In genomic region chr4:56655627-56656345, GRCh38 we compare ENCODE assay signal across 8 cellular contexts. TPM values are rescaled to one million over a fixed set of nuclear protein-coding genes. Genes with fewer than 3 reads are reported as not detected.
DNase-seq lines count a peak whose midpoint lies in the region; ATAC-seq and TF ChIP-seq lines count a peak whose summit lies in the region.

No MANE protein-coding gene starts in this region.

- H3K4me1 ChIP-seq in CD8-positive, alpha-beta T cell (ENCODE audit: insufficient read depth, low read length) = peaks cover 23% of the 10 kb centered on the region
- peaks cover 9% of the 10 kb centered on the region for H3K4me1 ChIP-seq in MM.1S (ENCODE audit: low read length)

- peak overlapping the region; percentile 82 for H3K27ac Mint-ChIP-seq in CD8-positive, alpha-beta T cell

- peaks cover 50% of the 10 kb centered on the region for H3K4me1 Mint-ChIP-seq in CD8-positive, alpha-beta T cell (ENCODE audit: low read depth)

- peak in 4 of 7 experiments; percentile 15 to 70 (median 21) for DNase-seq in CD8-positive, alpha-beta T cell
- no peak for DNase-seq in MM.1S
- DNase-seq in astrocyte of the spinal cord (ENCODE audit: low read depth, low spot score) = no peak
- peak; percentile 35 for DNase-seq in iPS-NIHi7 (ENCODE audit: extremely low spot score)
- DNase-seq in stimulated activated CD4-positive, alpha-beta T cell treated with anti-CD3 and anti-CD28 coated beads, Interleukin-12 subunit alpha, Interleukin-12 subunit beta, amount 100 ng/mL, for 4 hours = peak; percentile 14
- DNase-seq in ACHN = no peak
- DNase-seq in NCI-H187 (lab: John Stamatoyannopoulos, UW) = no peak

- in situ Hi-C loops in astrocyte of the spinal cord (cut with HindIII; ENCODE audit: low sequenced_read_pairs) (no loop called here), ACHN (cut with HindIII; ENCODE audit: low pct_ligation_motif_present, low pct_unique_long_range_greater_than_20kb, low sequenced_read_pairs) (no loop called here)

- CTCF ChIA-PET in CD8-positive, alpha-beta T cell (lab: Charles Lee) = interaction anchor here (0.6 to 1.6 kb wide), 3 partner anchors 58 to 181 kb away, joined by 3 to 7 read pairs (median 6); no protein-coding TSS in a partner anchor

- no peaks in the 10 kb centered on the region for H4K20me1 ChIP-seq in MM.1S (ENCODE audit: insufficient read depth, low read length)

- peak overlapping the region; percentile 86; the same call in 1 of the 2 replicates for H3K4me2 ChIP-seq in MM.1S (ENCODE audit: low read depth, low read length)

- no peaks in the 10 kb centered on the region for H3K36me3 ChIP-seq in CD8-positive, alpha-beta T cell (ENCODE audit: insufficient read depth, low read length)
- no peaks in the 10 kb centered on the region for H3K36me3 ChIP-seq in MM.1S (replicated peaks; ENCODE audit: insufficient read depth, low read length)

- peak overlapping the region; percentile 34; the same call in 1 of the 2 replicates for H3K9ac ChIP-seq in MM.1S (ENCODE audit: low read length)

- peaks cover 2% of the 10 kb centered on the region for H3K36me3 Mint-ChIP-seq in CD8-positive, alpha-beta T cell

- H3K4me3 Mint-ChIP-seq in CD8-positive, alpha-beta T cell = peak overlapping the region; percentile 90

- no peaks in the 10 kb centered on the region for H3K9me2 ChIP-seq in MM.1S (replicated peaks; ENCODE audit: insufficient read depth, low read length)

- H3F3A ChIP-seq in MM.1S (ENCODE audit: insufficient read depth, low read length) = no peaks in the 10 kb centered on the region

- H3K4me3 ChIP-seq in CD8-positive, alpha-beta T cell (ENCODE audit: low read depth, low read length) = peak overlapping the region; percentile 61
- H3K4me3 ChIP-seq in MM.1S (ENCODE audit: low read length) (peak overlapping the region; percentile 63), astrocyte of the spinal cord (ENCODE audit: low read depth, low read length) (peak overlapping the region; percentile 54)

- no peaks in the 10 kb centered on the region for H3K27me3 ChIP-seq in CD8-positive, alpha-beta T cell (ENCODE audit: insufficient read depth, low read length)
- peaks cover 7% of the 10 kb centered on the region; the same call in 1 of the 2 replicates for H3K27me3 ChIP-seq in MM.1S (replicated peaks; ENCODE audit: insufficient read depth, low read length)

- H3K79me2 ChIP-seq in MM.1S (ENCODE audit: low read length) = no peaks in the 10 kb centered on the region

- intact Hi-C loops in CD8-positive, alpha-beta T cell (cut with DNase I, micrococcal nuclease) = loop anchor here (2.0 to 10.0 kb wide), 4 partner anchors 79 to 231 kb away; partner anchors contain the start of genes PAICS (in 1 of the 2) and PPAT (in 1 of the 2)

- TF ChIP-seq CTCF in CD8-positive, alpha-beta T cell (IDR thresholded peaks at IDR 0.05) = no peak
- TF ChIP-seq CTCF in MM.1S (IDR thresholded peaks at IDR 0.05; ENCODE audit: low read length) (no peak), astrocyte of the spinal cord (IDR thresholded peaks at IDR 0.05; ENCODE audit: low read depth, low read length) (no peak)

- no peaks in the 10 kb centered on the region for H3K9me3 ChIP-seq in CD8-positive, alpha-beta T cell (ENCODE audit: low read length)
- no peaks in the 10 kb centered on the region for H3K9me3 ChIP-seq in MM.1S (replicated peaks; ENCODE audit: insufficient read depth, low read length)

- H3K9me3 Mint-ChIP-seq in CD8-positive, alpha-beta T cell = no peaks in the 10 kb centered on the region

- H3K27ac ChIP-seq in CD8-positive, alpha-beta T cell (ENCODE audit: low read depth, low read length) = no peak overlapping the region
- no peak overlapping the region for H3K27ac ChIP-seq in MM.1S (ENCODE audit: low read length)

- peaks cover 10% of the 10 kb centered on the region for H3K27me3 Mint-ChIP-seq in CD8-positive, alpha-beta T cell (ENCODE audit: low read depth)

- peak overlapping the region; percentile 90 for H2AFZ ChIP-seq in MM.1S (ENCODE audit: low read length)

- POLR2A ChIA-PET in CD8-positive, alpha-beta T cell (lab: Charles Lee) = interaction anchor here (1.2 kb wide), 1 partner anchor 80 kb away, joined by 3 read pairs; no protein-coding TSS in a partner anchor

- ATAC-seq in CD8-positive, alpha-beta T cell = peak; percentile 56
- ATAC-seq in GM18858 (IDR thresholded peaks at IDR 0.05; ENCODE audit: unreplicated experiment) = no peak

RNA-seq across cellular contexts. Expression of gene HOPX, which starts 25.3 kb away (rescaled TPM):
- total RNA-seq in CD8-positive, alpha-beta T cell = 10 to 100 TPM in 1 of 2 experiments, 1 to 10 TPM in 1; 10.0 to 13.1 TPM

Comparison
In these comparisons a context has a peak if more than half of its experiments do, and no peak if none do; other contexts are left out.
1. DNase-seq: peak in CD8-positive, alpha-beta T cell (4 of 7), iPS-NIHi7 (single experiment) and stimulated activated CD4-positive, alpha-beta T cell treated with anti-CD3 and anti-CD28 coated beads, Interleukin-12 subunit alpha, Interleukin-12 subunit beta, amount 100 ng/mL, for 4 hours (single experiment); none in MM.1S (single experiment), astrocyte of the spinal cord (single experiment), ACHN (single experiment) and NCI-H187 (0 of 2).
2. Peak in every context shown above with its lines, with median percentiles within 50 percentile points of each other: H3K4me3 ChIP-seq.